In genomic region chr17:65030618-65031017, GRCh38 we compare ENCODE assay signal across 2 cellular contexts.
TF ChIP-seq lines count a peak whose summit lies in the region.

No MANE protein-coding gene starts in this region.

TF ChIP-seq in HepG2, 621 proteins besides CTCF, POLR2A, EP300 and RAD21:
- TF ChIP-seq NFIC (IDR thresholded peaks at IDR 0.05; ENCODE audit: low read length) (no peak), ZNF121 (CRISPR knock-in tag; IDR thresholded peaks at IDR 0.05) (peak; percentile 71)

TF ChIP-seq in GM12878, 131 proteins besides CTCF, POLR2A, EP300 and RAD21:
- TF ChIP-seq ZNF217 (IDR thresholded peaks at IDR 0.05) (peak; percentile 23; the same call in 1 of the 2 replicates), FOXK2 (IDR thresholded peaks at IDR 0.05) (no peak)
